16 cellular contexts compared by ENCODE assay signal in the genomic region with DNA sequence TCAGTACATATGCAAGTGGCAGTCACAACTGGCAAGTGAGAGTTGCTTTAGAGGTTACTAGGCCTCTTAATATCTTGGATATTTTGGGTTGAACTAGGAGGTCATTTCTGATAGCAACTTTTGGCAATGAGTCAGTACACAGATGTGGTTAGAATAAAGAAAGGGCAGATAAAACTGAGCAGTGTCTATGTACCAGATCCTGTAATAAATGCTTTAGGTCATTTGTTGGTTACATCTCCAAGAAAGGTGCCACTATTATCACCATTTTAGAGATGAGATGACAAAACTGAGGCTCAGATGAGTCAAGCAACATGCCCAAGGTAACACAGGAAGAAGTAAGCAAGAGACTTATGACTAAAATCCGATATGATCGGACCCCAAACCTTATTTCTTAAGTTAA. TPM values are rescaled to one million over a fixed set of nuclear protein-coding genes. Genes with fewer than 3 reads are reported as not detected.
DNase-seq lines count a peak whose midpoint lies in the region; ATAC-seq lines count a peak whose summit lies in the region.
"Had no signal": no experiment of that assay in that cellular context is flagged by ENCODE, and none has a peak within 500 bp of the region (broad histone marks: within the 10 kb centered on the region; RNA-seq: fewer than 3 reads in every experiment).

No MANE protein-coding gene starts in this region.

- DNase-seq in activated CD4-positive, CD25-positive, alpha-beta regulatory T cell (lab: John Stamatoyannopoulos, UW): no peak
- no peak for DNase-seq in T-cell
- DNase-seq in epithelial cell of prostate (ENCODE audit: low read depth, low spot score): no peak
- no peak for DNase-seq in stimulated activated effector memory CD8-positive, alpha-beta T cell treated with anti-CD3 and anti-CD28 coated beads, Interleukin-12 subunit alpha, Interleukin-12 subunit beta, amount 100 ng/mL, for 72 hours (ENCODE audit: low spot score in 2 of 2)
- DNase-seq in COLO829 (ENCODE audit: low spot score): no peak
- DNase-seq: adrenal gland; COR-L47; hippocampal formation; Kasumi-1; NCI-H187; NCI-H526 treated with DMSO at 0.1 percent for 48 hours; stimulated activated naive CD4-positive, alpha-beta T cell treated with Interleukin-2 at 50 U/mL for 16 hours had no signal

- peak overlapping the region; percentile 75 to 86 for H3K27ac Mint-ChIP-seq in T-cell
- peak overlapping the region; percentile 9 for H3K27ac Mint-ChIP-seq in stimulated activated effector memory CD8-positive, alpha-beta T cell treated with anti-CD3 and anti-CD28 coated beads, Interleukin-12 subunit alpha, Interleukin-12 subunit beta, amount 100 ng/mL, for 72 hours

- no peaks in the 10 kb centered on the region for H3K27me3 Mint-ChIP-seq in T-cell

- POLR2A ChIA-PET in T-cell (lab: Charles Lee): interaction anchor here in 1 of 2 donors (0.6 kb wide), 1 partner anchor 213 kb away, joined by 6 read pairs; no protein-coding TSS in a partner anchor

- peaks cover 97 to 100% (median 98%) of the 10 kb centered on the region in 3 donors for H3K4me1 Mint-ChIP-seq in T-cell
- peaks cover 77% of the 10 kb centered on the region for H3K4me1 Mint-ChIP-seq in stimulated activated effector memory CD8-positive, alpha-beta T cell treated with anti-CD3 and anti-CD28 coated beads, Interleukin-12 subunit alpha, Interleukin-12 subunit beta, amount 100 ng/mL, for 72 hours

- H3K36me3 Mint-ChIP-seq in T-cell: peaks cover 54% of the 10 kb centered on the region
- H3K36me3 Mint-ChIP-seq in stimulated activated effector memory CD8-positive, alpha-beta T cell treated with anti-CD3 and anti-CD28 coated beads, Interleukin-12 subunit alpha, Interleukin-12 subunit beta, amount 100 ng/mL, for 72 hours: no peaks in the 10 kb centered on the region

- CTCF ChIA-PET in T-cell (lab: Charles Lee): interaction anchor here in 1 of 2 donors (0.5 to 2.5 kb wide), 2 partner anchors 24 to 311 kb away, joined by 3 to 18 read pairs; partner anchors contain the start of gene MAML2

- peak overlapping the region in 1 of 3 donors; percentile 16 for H3K4me3 Mint-ChIP-seq in T-cell
- H3K4me3 Mint-ChIP-seq in stimulated activated effector memory CD8-positive, alpha-beta T cell treated with anti-CD3 and anti-CD28 coated beads, Interleukin-12 subunit alpha, Interleukin-12 subunit beta, amount 100 ng/mL, for 72 hours: no peak overlapping the region

- no peaks in the 10 kb centered on the region for H3K9me3 Mint-ChIP-seq in T-cell
- no peaks in the 10 kb centered on the region for H3K9me3 Mint-ChIP-seq in stimulated activated effector memory CD8-positive, alpha-beta T cell treated with anti-CD3 and anti-CD28 coated beads, Interleukin-12 subunit alpha, Interleukin-12 subunit beta, amount 100 ng/mL, for 72 hours

- ATAC-seq in activated CD4-positive, CD25-positive, alpha-beta regulatory T cell treated with anti-CD3 and anti-CD28 coated beads, Interleukin-2, amount 50 U/mL, for 24 hours: peak; percentile 62 to 70
- ATAC-seq in T-cell (replicated peaks in 1 of 4): peak in 1 of 4 experiments; percentile 18
- ATAC-seq in stimulated activated effector memory CD8-positive, alpha-beta T cell treated with anti-CD3 and anti-CD28 coated beads, Interleukin-12 subunit alpha, Interleukin-12 subunit beta, amount 100 ng/mL, for 72 hours: peak; percentile 93
- ATAC-seq in GM18873 (IDR thresholded peaks at IDR 0.05; ENCODE audit: low FRiP score, unreplicated experiment): no peak
- ATAC-seq in GM19455 (IDR thresholded peaks at IDR 0.05; ENCODE audit: unreplicated experiment): no peak
- ATAC-seq: esophagus mucosa had no signal

- peak overlapping the region; percentile 93 for H3K27ac ChIP-seq in epithelial cell of prostate
- H3K27ac ChIP-seq: adrenal gland had no signal

RNA-seq across cellular contexts. Expression of gene MAML2, which starts 25.0 kb away (rescaled TPM):
- 10 to 100 TPM; 30.4 to 66.7 (median 35.1) TPM for total RNA-seq in T-cell

Comparison
In these comparisons a context has a peak if more than half of its experiments do, and no peak if none do; other contexts are left out.
1. ATAC-seq: peak in activated CD4-positive, CD25-positive, alpha-beta regulatory T cell treated with anti-CD3 and anti-CD28 coated beads, Interleukin-2, amount 50 U/mL, for 24 hours (2 of 2) and stimulated activated effector memory CD8-positive, alpha-beta T cell treated with anti-CD3 and anti-CD28 coated beads, Interleukin-12 subunit alpha, Interleukin-12 subunit beta, amount 100 ng/mL, for 72 hours (single experiment); none in GM18873 (single experiment) and GM19455 (single experiment).